ENCODE assay signal across 26 cellular contexts in genomic region chr17:35493040-35493439, GRCh38.
"Had no signal": no experiment of that assay in that cellular context is flagged by ENCODE, and none has a peak within 500 bp of the region (broad histone marks: within the 10 kb centered on the region; RNA-seq: fewer than 3 reads in every experiment).

No MANE protein-coding gene starts in this region.

- H3K4me3 Mint-ChIP-seq: activated CD4-positive, alpha-beta memory T cell treated with anti-CD3 and anti-CD28 coated beads, Interleukin-2, amount 10 ng/mL, durations not matched to agents 7 days and 5 days; activated naive CD4-positive, alpha-beta T cell treated with anti-CD3 and anti-CD28 coated beads for 36 hours; brain had no signal

- FAIRE-seq: astrocyte had no signal

- H3K36me3 Mint-ChIP-seq: brain had no signal

- H3K4me1 Mint-ChIP-seq: brain had no signal

- H3K27ac Mint-ChIP-seq: activated naive CD4-positive, alpha-beta T cell treated with anti-CD3 and anti-CD28 coated beads for 36 hours; activated naive CD8-positive, alpha-beta T cell; brain had no signal

- ATAC-seq: Panc1, Right ventricle myocardium inferior had no signal

- DNase-seq: activated CD4-positive, alpha-beta memory T cell treated with anti-CD3 and anti-CD28 coated beads, Interleukin-2, amount 10 ng/mL, durations not matched to agents 7 days and 5 days; activated CD4-positive, alpha-beta T cell treated with anti-CD3 and anti-CD28 coated beads, Interleukin-2, amount 50 U/mL, for 1 hour; activated CD4-positive, CD25-positive, alpha-beta regulatory T cell; activated gamma-delta T cell; activated naive CD4-positive, alpha-beta T cell treated with anti-CD3 and anti-CD28 coated beads for 36 hours; activated T-cell treated with anti-CD3 and anti-CD28 coated beads for 4 hours; amygdala; Karpas-422; MM.1S; NCI-H1105; NCI-H146; NCI-H1930; NCI-H2171; NCI-H2227 treated with DMSO at 0.1 percent for 48 hours; NCI-H446 treated with DMSO at 0.1 percent for 48 hours; NCI-H524 treated with DMSO at 0.1 percent for 48 hours; NCI-H774; NK-92 treated with Interleukin-12 subunit alpha and Interleukin-12 subunit beta, amount 100 ng/mL, for 24 hours; OCI-M1; RPMI8226; T-helper 1 cell had no signal

- H3K9me3 Mint-ChIP-seq: activated CD4-positive, alpha-beta memory T cell treated with anti-CD3 and anti-CD28 coated beads, Interleukin-2, amount 10 ng/mL, durations not matched to agents 7 days and 5 days had no signal

- H3K27me3 Mint-ChIP-seq: activated CD4-positive, alpha-beta memory T cell treated with anti-CD3 and anti-CD28 coated beads, Interleukin-2, amount 10 ng/mL, durations not matched to agents 7 days and 5 days; activated naive CD8-positive, alpha-beta T cell had no signal
